9 cellular contexts compared by ENCODE assay signal in genomic region chr18:54284967-54285785, GRCh38. TPM values are rescaled to one million over a fixed set of nuclear protein-coding genes. Genes with fewer than 3 reads are reported as not detected.
DNase-seq lines count a peak whose midpoint lies in the region; ATAC-seq, FAIRE-seq and TF ChIP-seq lines count a peak whose summit lies in the region.
"Had no signal": no experiment of that assay in that cellular context is flagged by ENCODE, and none has a peak within 500 bp of the region (broad histone marks: within the 10 kb centered on the region; RNA-seq: fewer than 3 reads in every experiment).

No MANE protein-coding gene starts in this region.

- H3K27ac ChIP-seq in endothelial cell of umbilical vein (ENCODE audit: insufficient read depth, low read depth, low read length) (no peak overlapping the region), esophagus muscularis mucosa (replicated peaks in 1 of 4) (no peak overlapping the region)
- H3K27ac ChIP-seq: parathyroid adenoma had no signal

- peaks cover 3% of the 10 kb centered on the region for H3K4me1 ChIP-seq in endothelial cell of umbilical vein (ENCODE audit: control insufficient read depth, extremely low read depth, insufficient read depth, low read length)
- no peaks in the 10 kb centered on the region for H3K4me1 ChIP-seq in esophagus muscularis mucosa

- peaks cover 64% of the 10 kb centered on the region for H3K36me3 Mint-ChIP-seq in T-helper 2 cell treated with Interferon-gamma antibody and Interleukin-4, amounts not matched to agents 5 μg/mL and 100 μg/mL, for 36 hours (ENCODE audit: low read depth)

- peaks cover 4 to 8% of the 10 kb centered on the region in 2 experiments for H3K36me3 ChIP-seq in endothelial cell of umbilical vein (ENCODE audit: control insufficient read depth in 2 of 2, extremely low read depth in 1 of 2, insufficient read depth in 2 of 2, low read length in 2 of 2)
- H3K36me3 ChIP-seq in esophagus muscularis mucosa: peaks cover 40 to 87% (median 57%) of the 10 kb centered on the region in 4 donors

- no peak overlapping the region for H3K9ac ChIP-seq in endothelial cell of umbilical vein (replicated peaks; ENCODE audit: extremely low read depth, insufficient read depth, low read length)
- H3K9ac ChIP-seq: parathyroid adenoma had no signal

- H3K9me3 ChIP-seq in endothelial cell of umbilical vein (replicated peaks; ENCODE audit: control insufficient read depth, insufficient read depth, low read length) (no peaks in the 10 kb centered on the region), esophagus muscularis mucosa (no peaks in the 10 kb centered on the region)

- no peaks in the 10 kb centered on the region for H3K9me3 Mint-ChIP-seq in T-helper 2 cell treated with Interferon-gamma antibody and Interleukin-4, amounts not matched to agents 5 μg/mL and 100 μg/mL, for 36 hours

- H3K4me2 ChIP-seq in endothelial cell of umbilical vein (ENCODE audit: insufficient read depth, low read length): no peak overlapping the region

- TF ChIP-seq EP300 in esophagus muscularis mucosa (IDR thresholded peaks at IDR 0.05): no peak

- no peak overlapping the region for H3K4me3 ChIP-seq in endothelial cell of umbilical vein (replicated peaks in 1 of 3; ENCODE audit: insufficient read depth in 1 of 3, low read depth in 1 of 3, low read length in 3 of 3)
- H3K4me3 ChIP-seq in esophagus muscularis mucosa: no peak overlapping the region

- POLR2A ChIA-PET in endothelial cell of umbilical vein (lab: Charles Lee): no interaction called here

- no peaks in the 10 kb centered on the region for H4K20me1 ChIP-seq in endothelial cell of umbilical vein (replicated peaks; ENCODE audit: control insufficient read depth, extremely low read depth, insufficient read depth, low read length)

- no peak overlapping the region for H2AFZ ChIP-seq in endothelial cell of umbilical vein (ENCODE audit: low read depth, low read length)
- H2AFZ ChIP-seq: parathyroid adenoma had no signal

- no peaks in the 10 kb centered on the region for H3K27me3 Mint-ChIP-seq in T-helper 2 cell treated with Interferon-gamma antibody and Interleukin-4, amounts not matched to agents 5 μg/mL and 100 μg/mL, for 36 hours (ENCODE audit: low read depth)

- H3K79me2 ChIP-seq in endothelial cell of umbilical vein (ENCODE audit: control insufficient read depth, insufficient read depth, low read length): no peaks in the 10 kb centered on the region
- H3K79me2 ChIP-seq: parathyroid adenoma had no signal

- BruUV-seq in endothelial cell of umbilical vein (replicated peaks; lab: Mats Ljungman, UMichigan): no TSS peak

- TF ChIP-seq POLR2A in endothelial cell of umbilical vein (IDR thresholded peaks at IDR 0.05; ENCODE audit: low read depth, low read length) (no peak), esophagus muscularis mucosa (IDR thresholded peaks at IDR 0.05; ENCODE audit: low read depth) (no peak)

- intact Hi-C loops in endothelial cell of umbilical vein (cut with micrococcal nuclease) (no loop called here), sciatic nerve (cut with DNase I) (no loop called here), esophagus muscularis mucosa (cut with DNase I) (no loop called here)

- DNase-seq in T-helper 2 cell treated with Interferon-gamma antibody and Interleukin-4, amounts not matched to agents 5 μg/mL and 100 μg/mL, for 36 hours (ENCODE audit: low spot score): peak; percentile 82
- DNase-seq in endothelial cell of umbilical vein (ENCODE audit: low read depth, low spot score) (peak; percentile 21), NCI-H2171 treated with DMSO at 0.1 percent for 48 hours (lab: John Stamatoyannopoulos, UW) (no peak), sciatic nerve (ENCODE audit: low spot score) (no peak), esophagus muscularis mucosa (ENCODE audit: extremely low spot score) (no peak)
- DNase-seq in stimulated activated CD4-positive, alpha-beta T cell treated with anti-CD3 and anti-CD28 coated beads, Interleukin-2, amount 100 ng/mL, for 48 hours: peak; percentile 53 to 59

- H3K9me1 ChIP-seq in endothelial cell of umbilical vein (replicated peaks; ENCODE audit: control insufficient read depth, extremely low read depth, insufficient read depth, low read length): no peaks in the 10 kb centered on the region

- TF ChIP-seq CTCF in endothelial cell of umbilical vein (IDR thresholded peaks at IDR 0.05; ENCODE audit: extremely low read depth in 1 of 2, insufficient read depth in 1 of 2, low read depth in 1 of 2, low read length in 2 of 2) (no peak), esophagus muscularis mucosa (IDR thresholded peaks at IDR 0.05) (no peak)

- 77% methylated on average over 8 of the region's 8 CpGs for WGBS in esophagus muscularis mucosa

- CTCF ChIA-PET in endothelial cell of umbilical vein (lab: Charles Lee): interaction anchor here (1.4 kb wide), 2 partner anchors 14 to 107 kb away, joined by 3 to 4 read pairs; no protein-coding TSS in a partner anchor

- peak overlapping the region; percentile 56 for H3K27ac Mint-ChIP-seq in T-helper 2 cell treated with Interferon-gamma antibody and Interleukin-4, amounts not matched to agents 5 μg/mL and 100 μg/mL, for 36 hours

- dilution Hi-C loops in endothelial cell of umbilical vein (cut with MboI; ENCODE audit: extremely low pct_ligation_motif_present, low sequenced_read_pairs): no loop called here

- H3K4me1 Mint-ChIP-seq in T-helper 2 cell treated with Interferon-gamma antibody and Interleukin-4, amounts not matched to agents 5 μg/mL and 100 μg/mL, for 36 hours (ENCODE audit: low read depth): peaks cover 30% of the 10 kb centered on the region

- H3K27me3 ChIP-seq in endothelial cell of umbilical vein (ENCODE audit: control insufficient read depth in 2 of 2, insufficient read depth in 2 of 2, low read length in 2 of 2): no peaks in the 10 kb centered on the region
- H3K27me3 ChIP-seq in esophagus muscularis mucosa: no peaks in the 10 kb centered on the region

- no peak for FAIRE-seq in endothelial cell of umbilical vein (lab: Jason Lieb, UNC)

- ATAC-seq in GM18870 (IDR thresholded peaks at IDR 0.05; ENCODE audit: unreplicated experiment) (peak; percentile 99), HG02852 (IDR thresholded peaks at IDR 0.05; ENCODE audit: unreplicated experiment) (peak; percentile 99), sciatic nerve (no peak)

- peak overlapping the region; percentile 1 for H3K4me3 Mint-ChIP-seq in T-helper 2 cell treated with Interferon-gamma antibody and Interleukin-4, amounts not matched to agents 5 μg/mL and 100 μg/mL, for 36 hours

TF ChIP-seq in endothelial cell of umbilical vein, 7 proteins besides CTCF, POLR2A, EP300 and RAD21:
- TF ChIP-seq MAX (IDR thresholded peaks at IDR 0.05; ENCODE audit: insufficient read depth, insufficient read length) (no peak), FOS (IDR thresholded peaks at IDR 0.05; ENCODE audit: borderline replicate concordance, insufficient read depth, low read length) (peak; percentile 23)

RNA-seq across cellular contexts. Expression of gene POLI, which starts 15.9 kb away (rescaled TPM):
- total RNA-seq in endothelial cell of umbilical vein (16.8 and 19.6 TPM in 2 replicates), sciatic nerve (58.3 TPM), esophagus muscularis mucosa (10 to 100 TPM; 19.9 to 28.0 (median 23.1) TPM)
- polyA plus RNA-seq in endothelial cell of umbilical vein: 10.4 and 10.9 TPM in 2 replicates
- polyA plus RNA-seq in endothelial cell of umbilical vein (2011; cell fraction: cytosol; rRNA removed): 6.0 and 8.5 TPM in 2 replicates
- polyA plus RNA-seq in endothelial cell of umbilical vein (2011; cell fraction: nucleus; rRNA removed): 64.1 and 79.0 TPM in 2 replicates
- 13.1 and 15.1 TPM in 2 replicates for polyA plus RNA-seq in endothelial cell of umbilical vein (2012)
- polyA minus RNA-seq in endothelial cell of umbilical vein: 13.5 and 16.3 TPM in 2 replicates
- polyA minus RNA-seq in endothelial cell of umbilical vein (2011; cell fraction: cytosol; rRNA and poly(A)+ RNA removed): 2.8 TPM
- 22.8 and 32.6 TPM in 2 replicates for polyA minus RNA-seq in endothelial cell of umbilical vein (2011; cell fraction: nucleus; rRNA and poly(A)+ RNA removed)

Comparison
In these comparisons a context has a peak if more than half of its experiments do, and no peak if none do; other contexts are left out.
1. DNase-seq: peak in T-helper 2 cell treated with Interferon-gamma antibody and Interleukin-4, amounts not matched to agents 5 μg/mL and 100 μg/mL, for 36 hours (single experiment), endothelial cell of umbilical vein (single experiment) and stimulated activated CD4-positive, alpha-beta T cell treated with anti-CD3 and anti-CD28 coated beads, Interleukin-2, amount 100 ng/mL, for 48 hours (2 of 2); none in NCI-H2171 treated with DMSO at 0.1 percent for 48 hours (single experiment), sciatic nerve (single experiment) and esophagus muscularis mucosa (single experiment).